Comparison of ENCODE assay signal across 30 cellular contexts in genomic region chr12:42923564-42923963, GRCh38.
"Had no signal": no experiment of that assay in that cellular context is flagged by ENCODE, and none has a peak within 500 bp of the region (broad histone marks: within the 10 kb centered on the region; RNA-seq: fewer than 3 reads in every experiment).

No MANE protein-coding gene starts in this region.

- DNase-seq: activated CD4-positive, alpha-beta memory T cell treated with anti-CD3 and anti-CD28 coated beads for 36 hours; activated CD4-positive, alpha-beta T cell treated with anti-CD3 and anti-CD28 coated beads, Interleukin-2, amount 10 ng/mL, durations not matched to agents 24 days and 14 days; activated CD8-positive, alpha-beta memory T cell treated with anti-CD3 and anti-CD28 coated beads, Interleukin-2, amount 50 U/mL, for 4 hours; activated effector memory CD4-positive, alpha-beta T cell treated with anti-CD3 and anti-CD28 coated beads, Interleukin-2, amount 50 U/mL, for 16 hours; activated T-cell treated with anti-CD3 and anti-CD28 coated beads, Interleukin-2, amount 50 U/mL, for 1 hour; anterior cingulate cortex; body of pancreas; dorsolateral prefrontal cortex; effector memory CD8-positive, alpha-beta T cell; heart left ventricle; naive B cell; nucleus accumbens; sigmoid colon; small intestine; stimulated activated CD4-positive, alpha-beta T cell treated with anti-CD3 and anti-CD28 coated beads, Interleukin-15, amount 100 ng/mL, for 24 hours; stimulated activated CD4-positive, alpha-beta T cell treated with anti-CD3 and anti-CD28 coated beads, Interleukin-2, amount 100 ng/mL, for 24 hours; stimulated activated naive CD4-positive, alpha-beta T cell; T-helper 9 cell; testis; transverse colon; WERI-Rb-1 had no signal

- H3K36me3 Mint-ChIP-seq: activated CD4-positive, alpha-beta memory T cell treated with anti-CD3 and anti-CD28 coated beads for 36 hours; activated naive CD4-positive, alpha-beta T cell treated with anti-CD3 and anti-CD28 coated beads, Interleukin-2, amount 50 U/mL, for 24 hours; naive B cell had no signal

- H3K4me1 ChIP-seq: testis, transverse colon had no signal

- H3K27me3 Mint-ChIP-seq: activated CD4-positive, alpha-beta memory T cell treated with anti-CD3 and anti-CD28 coated beads for 36 hours; activated CD4-positive, alpha-beta T cell treated with anti-CD3 and anti-CD28 coated beads, Interleukin-2, amount 10 ng/mL, durations not matched to agents 24 days and 14 days; effector memory CD8-positive, alpha-beta T cell had no signal

- ATAC-seq: activated CD4-positive, CD25-positive, alpha-beta regulatory T cell treated with anti-CD3 and anti-CD28 coated beads, Interleukin-2, amount 50 U/mL, for 24 hours; body of pancreas; effector memory CD8-positive, alpha-beta T cell; left lobe of liver had no signal

- H3K9me3 ChIP-seq: body of pancreas, heart left ventricle, sigmoid colon, testis, transverse colon had no signal

- H3K9me3 Mint-ChIP-seq: activated CD4-positive, alpha-beta memory T cell treated with anti-CD3 and anti-CD28 coated beads for 36 hours; activated CD4-positive, alpha-beta T cell treated with anti-CD3 and anti-CD28 coated beads, Interleukin-2, amount 10 ng/mL, durations not matched to agents 24 days and 14 days; activated naive CD4-positive, alpha-beta T cell treated with anti-CD3 and anti-CD28 coated beads, Interleukin-2, amount 50 U/mL, for 24 hours; activated T-helper 1 cell treated with anti-CD3 and anti-CD28 coated beads, Interleukin-12 subunit alpha, Interleukin-12 subunit beta, Interleukin-2, Interleukin-4 antibody, amounts not matched to agents 30 ng/mL and 10 ng/mL and 1 ng/mL, durations not matched to agents 14 hours and 24 hours and 36 hours; T-helper 1 cell treated with Interleukin-12 subunit alpha and Interleukin-12 subunit beta and Interleukin-4 antibody, amounts not matched to agents 30 μg/mL and 1 μg/mL, for 36 hours had no signal

- H3K27ac Mint-ChIP-seq: activated CD4-positive, alpha-beta memory T cell treated with anti-CD3 and anti-CD28 coated beads for 36 hours; activated CD4-positive, alpha-beta T cell treated with anti-CD3 and anti-CD28 coated beads, Interleukin-2, amount 10 ng/mL, durations not matched to agents 24 days and 14 days; activated naive CD4-positive, alpha-beta T cell treated with anti-CD3 and anti-CD28 coated beads, Interleukin-2, amount 50 U/mL, for 24 hours; activated T-helper 1 cell treated with anti-CD3 and anti-CD28 coated beads, Interleukin-12 subunit alpha, Interleukin-12 subunit beta, Interleukin-2, Interleukin-4 antibody, amounts not matched to agents 30 ng/mL and 10 ng/mL and 1 ng/mL, durations not matched to agents 14 hours and 24 hours and 36 hours; effector memory CD8-positive, alpha-beta T cell; T-helper 1 cell treated with Interleukin-12 subunit alpha and Interleukin-12 subunit beta and Interleukin-4 antibody, amounts not matched to agents 30 μg/mL and 1 μg/mL, for 36 hours had no signal

- H3K27me3 ChIP-seq: body of pancreas, dorsolateral prefrontal cortex, heart left ventricle, sigmoid colon, testis, transverse colon had no signal

- H3K4me1 Mint-ChIP-seq: activated CD4-positive, alpha-beta T cell treated with anti-CD3 and anti-CD28 coated beads, Interleukin-2, amount 10 ng/mL, durations not matched to agents 24 days and 14 days; activated naive CD4-positive, alpha-beta T cell treated with anti-CD3 and anti-CD28 coated beads, Interleukin-2, amount 50 U/mL, for 24 hours; naive B cell had no signal

- H3K4me3 Mint-ChIP-seq: activated CD4-positive, alpha-beta memory T cell treated with anti-CD3 and anti-CD28 coated beads for 36 hours; activated CD4-positive, alpha-beta T cell treated with anti-CD3 and anti-CD28 coated beads, Interleukin-2, amount 10 ng/mL, durations not matched to agents 24 days and 14 days; activated naive CD4-positive, alpha-beta T cell treated with anti-CD3 and anti-CD28 coated beads, Interleukin-2, amount 50 U/mL, for 24 hours; activated T-helper 1 cell treated with anti-CD3 and anti-CD28 coated beads, Interleukin-12 subunit alpha, Interleukin-12 subunit beta, Interleukin-2, Interleukin-4 antibody, amounts not matched to agents 30 ng/mL and 10 ng/mL and 1 ng/mL, durations not matched to agents 14 hours and 24 hours and 36 hours; effector memory CD8-positive, alpha-beta T cell; naive B cell; neural crest cell; T-helper 1 cell treated with Interleukin-12 subunit alpha and Interleukin-12 subunit beta and Interleukin-4 antibody, amounts not matched to agents 30 μg/mL and 1 μg/mL, for 36 hours had no signal

- H3K4me3 ChIP-seq: body of pancreas, coronary artery, dorsolateral prefrontal cortex, heart left ventricle, lung, sigmoid colon, SK-N-MC, testis, transverse colon had no signal

- H3K36me3 ChIP-seq: heart left ventricle, sigmoid colon, transverse colon, WERI-Rb-1 had no signal

- H3K27ac ChIP-seq: body of pancreas, coronary artery, dorsolateral prefrontal cortex, sigmoid colon, SK-N-MC, testis, transverse colon, WERI-Rb-1 had no signal
